ENCODE assay signal across 15 cellular contexts in the genomic region with DNA sequence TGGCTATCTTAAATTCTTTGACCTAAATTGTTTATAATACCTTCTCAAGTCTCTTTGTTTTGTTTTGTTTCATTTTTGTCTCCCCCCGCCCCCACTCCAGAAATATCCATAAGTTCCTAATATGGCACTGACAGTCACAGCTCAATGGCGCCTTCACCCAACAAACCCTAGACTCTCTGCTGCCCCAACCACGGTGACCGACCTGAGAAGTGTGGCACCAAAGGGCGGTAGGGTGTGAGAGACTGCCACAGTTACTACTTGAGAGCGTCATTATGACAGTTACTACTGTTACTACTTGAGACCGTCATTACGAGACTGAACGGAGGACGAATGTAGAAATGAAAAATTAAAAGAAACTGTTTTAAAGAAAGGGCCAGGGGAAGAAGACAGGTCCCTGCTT. TPM values are rescaled to one million over a fixed set of nuclear protein-coding genes. Genes with fewer than 3 reads are reported as not detected.
DNase-seq lines count a peak whose midpoint lies in the region; ATAC-seq and TF ChIP-seq lines count a peak whose summit lies in the region.
"Had no signal": no experiment of that assay in that cellular context is flagged by ENCODE, and none has a peak within 500 bp of the region (broad histone marks: within the 10 kb centered on the region; RNA-seq: fewer than 3 reads in every experiment).

No MANE protein-coding gene starts in this region.

- H3K27me3 Mint-ChIP-seq in chondrocyte (ENCODE audit: low read depth) (no peaks in the 10 kb centered on the region), immature natural killer cell (ENCODE audit: low read depth in 3 of 3) (peaks cover 0 to 3% (median 0%) of the 10 kb centered on the region in 3 donors), nephron progenitor cell (ENCODE audit: low read depth, poor library complexity) (no peaks in the 10 kb centered on the region)
- H3K27me3 Mint-ChIP-seq: CD4-positive, CD25-positive, alpha-beta regulatory T cell; CD8-positive, alpha-beta memory T cell had no signal

- BruUV-seq in IMR-90 (replicated peaks; lab: Mats Ljungman, UMichigan), result no TSS peak

- no peak overlapping the region for H3K23ac ChIP-seq in IMR-90 (ENCODE audit: low read depth, low read length)

- H2BK5ac ChIP-seq in IMR-90 (ENCODE audit: low read depth, low read length, poor library complexity, severe bottlenecking), result no peak overlapping the region

- H3K4me2 ChIP-seq in IMR-90 (ENCODE audit: low read depth, low read length), result no peak overlapping the region
- H3K4me2 ChIP-seq: GM23338 had no signal

- peak overlapping the region; percentile 65 for H2AK9ac ChIP-seq in IMR-90 (replicated peaks; ENCODE audit: low read depth, low read length, poor library complexity)

- no peak overlapping the region for H3K4me3 ChIP-seq in IMR-90 (ENCODE audit: insufficient read depth, low read depth, low read length)
- H3K4me3 ChIP-seq: GM23338 had no signal

- peaks cover 13% of the 10 kb centered on the region for H3K4me1 Mint-ChIP-seq in chondrocyte (ENCODE audit: low read depth)
- peaks cover 16 to 23% of the 10 kb centered on the region in 2 donors for H3K4me1 Mint-ChIP-seq in immature natural killer cell
- H3K4me1 Mint-ChIP-seq in nephron progenitor cell, result no peaks in the 10 kb centered on the region

- H3K4me1 ChIP-seq in IMR-90 (ENCODE audit: control insufficient read depth, insufficient read depth, low read length), result no peaks in the 10 kb centered on the region
- H3K4me1 ChIP-seq: BE2C had no signal

- H2BK15ac ChIP-seq in IMR-90 (ENCODE audit: low read depth, low read length), result no peak overlapping the region

- no peaks in the 10 kb centered on the region for H3K27me3 ChIP-seq in IMR-90 (ENCODE audit: control insufficient read depth, insufficient read depth, low read length)
- H3K27me3 ChIP-seq: BE2C had no signal

- H4K5ac ChIP-seq in IMR-90 (ENCODE audit: low read depth, low read length), result no peak overlapping the region

- DNase-seq in IMR-90 (no peak), chondrocyte (ENCODE audit: low spot score) (peak; percentile 34), immature natural killer cell (peak; percentile 63 to 72 (median 67)), nephron progenitor cell (no peak), dedifferentiated amniotic fluid mesenchymal stem cell (ENCODE audit: extremely low spot score) (no peak)
- no peak for DNase-seq in activated CD8-positive, alpha-beta memory T cell treated with anti-CD3 and anti-CD28 coated beads for 24 hours
- DNase-seq: ACHN; BE2C; C1 segment of cervical spinal cord; CD4-positive, CD25-positive, alpha-beta regulatory T cell; CD8-positive, alpha-beta memory T cell; COR-L47; GDM1 had no signal

- H2AFZ ChIP-seq in IMR-90 (replicated peaks; ENCODE audit: low read length, poor library complexity), result no peak overlapping the region
- H2AFZ ChIP-seq: GM23338 had no signal

- no peak overlapping the region for H2BK120ac ChIP-seq in IMR-90 (ENCODE audit: low read depth, low read length)

- POLR2A ChIA-PET in IMR-90 (lab: Charles Lee; ENCODE audit: unreplicated experiment), result no interaction called here

- 92% methylated on average over 2 of the region's 10 CpGs; no CpG with 5 or more reads in 1 of the 2 experiments for WGBS in IMR-90 (ENCODE audit: extremely low coverage in 2 of 2, insufficient read length in 1 of 2), 2 experiments

- peaks cover 4% of the 10 kb centered on the region; the same call in 1 of the 2 replicates for H3K9me1 ChIP-seq in IMR-90 (ENCODE audit: insufficient read depth, low read length)

- H3K9me3 ChIP-seq in IMR-90 (ENCODE audit: control insufficient read depth, insufficient read depth, low read length), result no peaks in the 10 kb centered on the region
- H3K9me3 ChIP-seq: BE2C had no signal

- in situ Hi-C loops in IMR-90 (cut with MboI; ENCODE audit: low sequenced_read_pairs), result no loop called here

- H4K8ac ChIP-seq in IMR-90 (ENCODE audit: low read depth in 2 of 2, low read length in 2 of 2), result no peak overlapping the region

- intact Hi-C loops in IMR-90 (cut with micrococcal nuclease), result no loop called here

- H3K4me3 Mint-ChIP-seq in chondrocyte (ENCODE audit: unreplicated experiment), result no peak overlapping the region
- H3K4me3 Mint-ChIP-seq in immature natural killer cell, result peak overlapping the region in 3 of 5 donors; percentile 8 to 52 (median 19)
- H3K4me3 Mint-ChIP-seq in nephron progenitor cell, result no peak overlapping the region
- H3K4me3 Mint-ChIP-seq: CD4-positive, CD25-positive, alpha-beta regulatory T cell; CD8-positive, alpha-beta memory T cell; GM23338 had no signal

- H3K4ac ChIP-seq in IMR-90 (ENCODE audit: low read depth, low read length), result no peak overlapping the region

- no peak overlapping the region for H3K14ac ChIP-seq in IMR-90 (replicated peaks; ENCODE audit: low read depth, low read length)

- TF ChIP-seq RAD21 in IMR-90 (IDR thresholded peaks at IDR 0.05; ENCODE audit: low read length), result no peak

- H3K18ac ChIP-seq in IMR-90 (ENCODE audit: low read depth, low read length), result no peak overlapping the region

- dilution Hi-C loops in IMR-90 (cut with HindIII; ENCODE audit: low sequenced_read_pairs, unreplicated experiment), result no loop called here

- CTCF ChIA-PET in IMR-90 (lab: Yijun Ruan, JAX), result interaction anchor here (0.6 kb wide), 1 partner anchor 9 kb away, joined by 4 read pairs; no protein-coding TSS in a partner anchor

- peaks cover 2 to 7% of the 10 kb centered on the region in 2 experiments; a peak in 3 of 4 replicates for H3K79me1 ChIP-seq in IMR-90 (ENCODE audit: low read depth in 1 of 2, low read length in 2 of 2)

- no peak overlapping the region for H3K9ac ChIP-seq in IMR-90 (ENCODE audit: low read depth, low read length)

- H3K27ac ChIP-seq in IMR-90 (ENCODE audit: insufficient read depth, low read length), result no peak overlapping the region

- no peak overlapping the region for H4K91ac ChIP-seq in IMR-90 (ENCODE audit: insufficient read depth, low read depth, low read length)

- H3K56ac ChIP-seq in IMR-90 (ENCODE audit: extremely low read depth, insufficient read depth, low read length), result no peak overlapping the region

- no peaks in the 10 kb centered on the region for H4K20me1 ChIP-seq in IMR-90 (ENCODE audit: insufficient read depth, low read length)

- H3K36me3 ChIP-seq in IMR-90 (ENCODE audit: control insufficient read depth, insufficient read depth, low read length), result peaks cover 16% of the 10 kb centered on the region

- H3K36me3 Mint-ChIP-seq in chondrocyte (ENCODE audit: low read depth), result peaks cover 15% of the 10 kb centered on the region
- H3K36me3 Mint-ChIP-seq in immature natural killer cell, result peaks cover 14 to 24% (median 17%) of the 10 kb centered on the region in 3 donors
- H3K36me3 Mint-ChIP-seq in nephron progenitor cell (ENCODE audit: low read depth), result peaks cover 52% of the 10 kb centered on the region

- no peak for TF ChIP-seq CTCF in IMR-90 (conservative IDR thresholded peaks at IDR 0.05; ENCODE audit: low read depth, low read length)
- TF ChIP-seq CTCF in chondrocyte (IDR thresholded peaks at IDR 0.05), result no peak
- TF ChIP-seq CTCF in nephron progenitor cell (IDR thresholded peaks at IDR 0.05), result no peak

- no peak overlapping the region for H3K27ac Mint-ChIP-seq in chondrocyte (ENCODE audit: unreplicated experiment)
- peak overlapping the region; percentile 2 to 87 (median 78) for H3K27ac Mint-ChIP-seq in immature natural killer cell
- peak overlapping the region; percentile 41 for H3K27ac Mint-ChIP-seq in nephron progenitor cell
- H3K27ac Mint-ChIP-seq: GM23338 had no signal

- no peak for TF ChIP-seq POLR2A in IMR-90 (IDR thresholded peaks at IDR 0.05; ENCODE audit: low read depth, low read length)

- ATAC-seq in IMR-90 (ENCODE audit: low read depth) (no peak), GM19395 (IDR thresholded peaks at IDR 0.05; ENCODE audit: unreplicated experiment) (no peak)

- no peak overlapping the region for H2BK20ac ChIP-seq in IMR-90 (ENCODE audit: low read depth, low read length)

- H3K9me3 Mint-ChIP-seq in chondrocyte (ENCODE audit: low read depth) (no peaks in the 10 kb centered on the region), immature natural killer cell (no peaks in the 10 kb centered on the region), nephron progenitor cell (peaks cover 4% of the 10 kb centered on the region)
- H3K9me3 Mint-ChIP-seq: CD4-positive, CD25-positive, alpha-beta regulatory T cell; CD8-positive, alpha-beta memory T cell had no signal

- H2AK5ac ChIP-seq in IMR-90 (ENCODE audit: low read depth, low read length), result no peak overlapping the region

TF ChIP-seq in IMR-90, 13 proteins besides CTCF, POLR2A, EP300 and RAD21 (continues in another document):
- TF ChIP-seq RFX5 (IDR thresholded peaks at IDR 0.05; ENCODE audit: low read depth, low read length), result no peak
- TF ChIP-seq CEBPB (IDR thresholded peaks at IDR 0.05; ENCODE audit: low read depth, low read length), result no peak
- no peak for TF ChIP-seq MAFK (IDR thresholded peaks at IDR 0.05; ENCODE audit: low read depth, low read length)
- TF ChIP-seq CHD1 (IDR thresholded peaks at IDR 0.05; ENCODE audit: low read depth, low read length), result no peak
- TF ChIP-seq NFE2L2 (IDR thresholded peaks at IDR 0.05; ENCODE audit: low read depth, low read length), result no peak
- TF ChIP-seq, protein P1, sequence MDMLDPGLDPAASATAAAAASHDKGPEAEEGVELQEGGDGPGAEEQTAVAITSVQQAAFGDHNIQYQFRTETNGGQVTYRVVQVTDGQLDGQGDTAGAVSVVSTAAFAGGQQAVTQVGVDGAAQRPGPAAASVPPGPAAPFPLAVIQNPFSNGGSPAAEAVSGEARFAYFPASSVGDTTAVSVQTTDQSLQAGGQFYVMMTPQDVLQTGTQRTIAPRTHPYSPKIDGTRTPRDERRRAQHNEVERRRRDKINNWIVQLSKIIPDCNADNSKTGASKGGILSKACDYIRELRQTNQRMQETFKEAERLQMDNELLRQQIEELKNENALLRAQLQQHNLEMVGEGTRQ (IDR thresholded peaks at IDR 0.05; ENCODE audit: low read depth, low read length), result no peak
- TF ChIP-seq MAZ (IDR thresholded peaks at IDR 0.05; ENCODE audit: borderline replicate concordance, low read depth, low read length), result no peak
- TF ChIP-seq RCOR1 (IDR thresholded peaks at IDR 0.05; ENCODE audit: insufficient replicate concordance, low read length), result no peak
- TF ChIP-seq FOS (IDR thresholded peaks at IDR 0.05; ENCODE audit: low read depth, low read length), result no peak
- no peak for TF ChIP-seq MXI1 (IDR thresholded peaks at IDR 0.05; ENCODE audit: borderline replicate concordance, low read depth, low read length)

RNA-seq across cellular contexts. Expression of a gene that starts 34.4 kb away (rescaled TPM):
- 39.8 and 41.7 TPM in 2 replicates for total RNA-seq in IMR-90 (2012; rRNA removed)
- 37.8 and 38.3 TPM in 2 replicates for polyA plus RNA-seq in IMR-90 (2012; rRNA removed)
- polyA plus RNA-seq in IMR-90 (2012; cell fraction: cytosol; rRNA removed), result 23.1 and 33.6 TPM in 2 replicates
- polyA plus RNA-seq in IMR-90 (2012; cell fraction: nucleus; rRNA removed; ENCODE audit: low replicate concordance), result 21.3 and 44.2 TPM in 2 replicates
- 32.6 to 45.7 TPM (median 35.1 TPM) in 3 replicates for total RNA-seq in chondrocyte
- polyA plus RNA-seq in immature natural killer cell, result 10 to 100 TPM; 26.6 to 37.4 (median 36.6) TPM

RNA-seq across cellular contexts. Expression of a gene that starts 46.3 kb away (rescaled TPM):
- total RNA-seq in IMR-90 (2012; rRNA removed), result 10.2 and 13.6 TPM in 2 replicates
- 5.2 and 7.0 TPM in 2 replicates for polyA plus RNA-seq in IMR-90 (2012; rRNA removed)
- 0.74 and 0.75 TPM in 2 replicates for polyA plus RNA-seq in IMR-90 (2012; cell fraction: cytosol; rRNA removed)
- 1.2 and 12.1 TPM in 2 replicates for polyA plus RNA-seq in IMR-90 (2012; cell fraction: nucleus; rRNA removed; ENCODE audit: low replicate concordance)
- 13.3 to 15.8 TPM (median 14.0 TPM) in 3 replicates for total RNA-seq in chondrocyte
- 10 to 100 TPM; 17.5 to 30.1 (median 25.9) TPM for polyA plus RNA-seq in immature natural killer cell

Comparison
In these comparisons a context has a peak if more than half of its experiments do, and no peak if none do; other contexts are left out.
1. DNase-seq: peak in chondrocyte (single experiment) and immature natural killer cell (3 of 3); none in IMR-90 (single experiment), nephron progenitor cell (single experiment), dedifferentiated amniotic fluid mesenchymal stem cell (single experiment) and activated CD8-positive, alpha-beta memory T cell treated with anti-CD3 and anti-CD28 coated beads for 24 hours (single experiment).
2. H3K4me3 Mint-ChIP-seq: peak in immature natural killer cell (3 of 5); none in chondrocyte (single experiment) and nephron progenitor cell (single experiment).